In genomic region chr7:100486753-100487446, GRCh38 we compare ENCODE assay signal across 15 cellular contexts. TPM values are rescaled to one million over a fixed set of nuclear protein-coding genes. Genes with fewer than 3 reads are reported as not detected.
A peak's percentile ranks its signal among the peaks of the same experiment; 100 is the strongest.
DNase-seq lines count a peak whose midpoint lies in the region; ATAC-seq and TF ChIP-seq lines count a peak whose summit lies in the region.
"Had no signal": no experiment of that assay in that cellular context is flagged by ENCODE, and none has a peak within 500 bp of the region (broad histone marks: within the 10 kb centered on the region; RNA-seq: fewer than 3 reads in every experiment).

No MANE protein-coding gene starts in this region.

- no peak overlapping the region for H2AFZ ChIP-seq in GM23338

- no peaks in the 10 kb centered on the region for H3K27me3 ChIP-seq in GM23338 (ENCODE audit: insufficient read depth)
- no peaks in the 10 kb centered on the region for H3K27me3 ChIP-seq in CD8-positive, alpha-beta memory T cell (ENCODE audit: insufficient read depth, low read length, poor library complexity, severe bottlenecking)
- H3K27me3 ChIP-seq: sigmoid colon had no signal

- CTCF ChIA-PET in CD8-positive, alpha-beta memory T cell (lab: Charles Lee) = interaction anchor here (1.0 kb wide), 1 partner anchor 55 kb away, joined by 3 read pairs; no protein-coding TSS in a partner anchor

- DNase-seq in COR-L47 (lab: John Stamatoyannopoulos, UW) = peak; percentile 16
- DNase-seq in GM23338 (ENCODE audit: low spot score) = peak; percentile 88
- DNase-seq in SK-N-DZ (ENCODE audit: low spot score) = peak; percentile 60
- peak; percentile 53 for DNase-seq in iris pigment epithelial cell (ENCODE audit: low read depth)
- DNase-seq in stimulated activated CD4-positive, alpha-beta T cell treated with anti-CD3 and anti-CD28 coated beads, Interleukin-15, amount 100 ng/mL, for 24 hours = no peak
- DNase-seq in NCI-H1048 (lab: John Stamatoyannopoulos, UW) = no peak
- DNase-seq in CD8-positive, alpha-beta memory T cell = no peak
- DNase-seq: activated CD4-positive, alpha-beta T cell treated with anti-CD3 and anti-CD28 coated beads, Interleukin-2, amount 50 U/mL, for 4 hours; activated naive CD4-positive, alpha-beta T cell treated with anti-CD3 and anti-CD28 coated beads for 36 hours; islet precursor cell; NCI-H187; sigmoid colon had no signal

- TF ChIP-seq CTCF in GM23338 (conservative IDR thresholded peaks at IDR 0.05; ENCODE audit: low read depth in 2 of 2) = no peak

- no peaks in the 10 kb centered on the region for H3K79me2 ChIP-seq in GM23338 (replicated peaks; ENCODE audit: insufficient read depth)

- H3K9me3 Mint-ChIP-seq in GM23338 = no peaks in the 10 kb centered on the region; the same call in 2 of the 3 replicates
- H3K9me3 Mint-ChIP-seq in CD8-positive, alpha-beta memory T cell = no peaks in the 10 kb centered on the region
- H3K9me3 Mint-ChIP-seq: activated naive CD4-positive, alpha-beta T cell treated with anti-CD3 and anti-CD28 coated beads for 36 hours had no signal

- 0 out of 2 replicates have a peak overlapping the region, but pooled peaks have one; percentile 62 for H3K4me2 ChIP-seq in GM23338

- H3K36me3 Mint-ChIP-seq in GM23338 (ENCODE audit: low read depth) = no peaks in the 10 kb centered on the region; the same call in 2 of the 3 replicates
- H3K36me3 Mint-ChIP-seq in CD8-positive, alpha-beta memory T cell = no peaks in the 10 kb centered on the region

- H4K20me1 ChIP-seq in GM23338 (replicated peaks; ENCODE audit: insufficient read depth) = no peaks in the 10 kb centered on the region

- H3K4me3 Mint-ChIP-seq in GM23338 = no peak overlapping the region
- H3K4me3 Mint-ChIP-seq in CD8-positive, alpha-beta memory T cell = peak overlapping the region in 1 of 7 donors; percentile 56
- H3K4me3 Mint-ChIP-seq: activated naive CD4-positive, alpha-beta T cell treated with anti-CD3 and anti-CD28 coated beads for 36 hours had no signal

- peaks cover 37% of the 10 kb centered on the region for H3K4me1 Mint-ChIP-seq in GM23338
- H3K4me1 Mint-ChIP-seq in CD8-positive, alpha-beta memory T cell = peaks cover 10 to 22% (median 11%) of the 10 kb centered on the region in 3 donors

- H3K36me3 ChIP-seq in GM23338 (ENCODE audit: insufficient read depth) = no peaks in the 10 kb centered on the region
- H3K36me3 ChIP-seq in CD8-positive, alpha-beta memory T cell (ENCODE audit: insufficient read depth, low read length) = no peaks in the 10 kb centered on the region
- H3K36me3 ChIP-seq: sigmoid colon, thoracic aorta had no signal

- peaks cover 2% of the 10 kb centered on the region; the same call in 1 of the 2 replicates for H3F3A ChIP-seq in GM23338 (replicated peaks; ENCODE audit: low read depth)

- peaks cover 22% of the 10 kb centered on the region for H3K4me1 ChIP-seq in GM23338 (ENCODE audit: insufficient read depth)
- H3K4me1 ChIP-seq in CD8-positive, alpha-beta memory T cell (ENCODE audit: insufficient read depth, low read length) = peaks cover 11% of the 10 kb centered on the region

- POLR2A ChIA-PET in CD8-positive, alpha-beta memory T cell (lab: Charles Lee) = no interaction called here

- H3K27me3 Mint-ChIP-seq in GM23338 (ENCODE audit: insufficient read depth, low read depth, poor library complexity) = peaks cover 21% of the 10 kb centered on the region
- H3K27me3 Mint-ChIP-seq in CD8-positive, alpha-beta memory T cell = no peaks in the 10 kb centered on the region

- no peak overlapping the region for H3K27ac ChIP-seq in GM23338 (ENCODE audit: low read depth)
- no peak overlapping the region for H3K27ac ChIP-seq in CD8-positive, alpha-beta memory T cell (ENCODE audit: low read depth, low read length)
- H3K27ac ChIP-seq: sigmoid colon, thoracic aorta had no signal

- no peaks in the 10 kb centered on the region for H3K9me3 ChIP-seq in CD8-positive, alpha-beta memory T cell (ENCODE audit: low read length)
- H3K9me3 ChIP-seq: sigmoid colon, thoracic aorta had no signal

- no peaks in the 10 kb centered on the region for H3K9me2 ChIP-seq in GM23338 (ENCODE audit: insufficient read depth)

- H3K4me3 ChIP-seq in GM23338 = no peak overlapping the region
- no peak overlapping the region for H3K4me3 ChIP-seq in CD8-positive, alpha-beta memory T cell (ENCODE audit: low read length)
- H3K4me3 ChIP-seq: sigmoid colon, thoracic aorta had no signal

- ATAC-seq in GM23338 = peak; percentile 4
- ATAC-seq in HG03280 (IDR thresholded peaks at IDR 0.05; ENCODE audit: unreplicated experiment) = no peak

- H3K27ac Mint-ChIP-seq in GM23338 = no peak overlapping the region
- no peak overlapping the region for H3K27ac Mint-ChIP-seq in CD8-positive, alpha-beta memory T cell
- H3K27ac Mint-ChIP-seq: activated naive CD4-positive, alpha-beta T cell treated with anti-CD3 and anti-CD28 coated beads for 36 hours had no signal

TF ChIP-seq in GM23338, 12 proteins besides CTCF, POLR2A, EP300 and RAD21 (continues in another document):
- TF ChIP-seq CREB1 (CRISPR knock-in tag; IDR thresholded peaks at IDR 0.05; ENCODE audit: low read depth) = no peak
- no peak for TF ChIP-seq EZH2phosphoT487 (IDR thresholded peaks at IDR 0.05; ENCODE audit: unreplicated experiment)

RNA-seq across cellular contexts. Expression of gene NYAP1, which starts 3.2 kb away (rescaled TPM):
- total RNA-seq in GM23338 (2014; rRNA removed; shearing (Covaris generic)) = 2.3 and 4.9 TPM in 2 replicates
- 0.19 and 0.49 TPM in 2 replicates for polyA plus RNA-seq in GM23338 (2016; fragmentation: Nextera tagmentation; extraction: Ambion mirVana)
- 3.8 and 8.3 TPM in 2 replicates for polyA plus RNA-seq in SK-N-DZ (2014; cell fraction: cytosol; rRNA removed)
- 4.8 and 8.2 TPM in 2 replicates for polyA plus RNA-seq in SK-N-DZ (2014; cell fraction: nucleus; rRNA removed)
- total RNA-seq in CD8-positive, alpha-beta memory T cell = under 1 TPM; 0.13 to 0.18 TPM
- not detected for polyA plus RNA-seq in CD8-positive, alpha-beta memory T cell
- total RNA-seq: T-helper 2 cell treated with Interferon-gamma antibody and Interleukin-4, amounts not matched to agents 100 ng/mL and 5 ng/mL, for 36 hours had no signal

RNA-seq across cellular contexts. Expression of gene TSC22D4, which starts 7.9 kb away (rescaled TPM):
- 22.6 and 24.9 TPM in 2 replicates for total RNA-seq in GM23338 (2014; rRNA removed; shearing (Covaris generic))
- polyA plus RNA-seq in GM23338 (2016; fragmentation: Nextera tagmentation; extraction: Ambion mirVana) = 14.6 and 16.4 TPM in 2 replicates
- 21.1 and 24.7 TPM in 2 replicates for polyA plus RNA-seq in SK-N-DZ (2014; cell fraction: cytosol; rRNA removed)
- polyA plus RNA-seq in SK-N-DZ (2014; cell fraction: nucleus; rRNA removed) = 16.0 and 23.2 TPM in 2 replicates
- 10 to 100 TPM; 96.2 to 99.1 TPM for total RNA-seq in CD8-positive, alpha-beta memory T cell
- polyA plus RNA-seq in CD8-positive, alpha-beta memory T cell = 40.5 TPM

RNA-seq across cellular contexts. Expression of gene SPACDR, which starts 22.8 kb away (rescaled TPM):
- total RNA-seq in GM23338 (2014; rRNA removed; shearing (Covaris generic)) = 0.52 TPM in 1 of 2 replicates, not detected in the other
- 0.42 TPM in 1 of 2 replicates, not detected in the other for polyA plus RNA-seq in GM23338 (2016; fragmentation: Nextera tagmentation; extraction: Ambion mirVana)
- polyA plus RNA-seq in SK-N-DZ (2014; cell fraction: cytosol; rRNA removed) = not detected in 2 replicates
- 1.8 TPM in 1 of 2 replicates, not detected in the other for polyA plus RNA-seq in SK-N-DZ (2014; cell fraction: nucleus; rRNA removed)
- total RNA-seq in CD8-positive, alpha-beta memory T cell = 1 to 10 TPM in 1 of 2 experiments, under 1 TPM in 1; 1.00 to 1.7 TPM
- 0.56 TPM for polyA plus RNA-seq in CD8-positive, alpha-beta memory T cell
- total RNA-seq: thoracic aorta had no signal

RNA-seq across cellular contexts. Expression of gene PPP1R35, which starts 50.6 kb away (rescaled TPM):
- total RNA-seq in GM23338 (2014; rRNA removed; shearing (Covaris generic)) = 47.8 and 58.9 TPM in 2 replicates
- 89.3 and 106 TPM in 2 replicates for polyA plus RNA-seq in GM23338 (2016; fragmentation: Nextera tagmentation; extraction: Ambion mirVana)
- polyA plus RNA-seq in SK-N-DZ (2014; cell fraction: cytosol; rRNA removed) = 30.0 and 50.0 TPM in 2 replicates
- polyA plus RNA-seq in SK-N-DZ (2014; cell fraction: nucleus; rRNA removed) = 114 and 118 TPM in 2 replicates
- total RNA-seq in CD8-positive, alpha-beta memory T cell = 10 to 100 TPM; 41.4 to 46.3 TPM
- polyA plus RNA-seq in CD8-positive, alpha-beta memory T cell = 50.2 TPM

RNA-seq across cellular contexts. Expression of gene AGFG2, which starts 52.1 kb away (rescaled TPM):
- total RNA-seq in GM23338 (2014; rRNA removed; shearing (Covaris generic)) = 2.4 and 8.9 TPM in 2 replicates
- polyA plus RNA-seq in GM23338 (2016; fragmentation: Nextera tagmentation; extraction: Ambion mirVana) = 2.2 and 2.3 TPM in 2 replicates
- polyA plus RNA-seq in SK-N-DZ (2014; cell fraction: cytosol; rRNA removed) = 8.0 and 8.1 TPM in 2 replicates
- polyA plus RNA-seq in SK-N-DZ (2014; cell fraction: nucleus; rRNA removed) = 10.2 and 15.8 TPM in 2 replicates
- 10 to 100 TPM; 60.5 to 63.1 TPM for total RNA-seq in CD8-positive, alpha-beta memory T cell
- polyA plus RNA-seq in CD8-positive, alpha-beta memory T cell = 36.2 TPM

Comparison
In these comparisons a context has a peak if more than half of its experiments do, and no peak if none do; other contexts are left out.
1. DNase-seq: peak in COR-L47 (single experiment), GM23338 (single experiment), SK-N-DZ (single experiment) and iris pigment epithelial cell (single experiment); none in stimulated activated CD4-positive, alpha-beta T cell treated with anti-CD3 and anti-CD28 coated beads, Interleukin-15, amount 100 ng/mL, for 24 hours (single experiment), NCI-H1048 (single experiment) and CD8-positive, alpha-beta memory T cell (0 of 5).